14 cellular contexts compared by ENCODE assay signal in the genomic region with DNA sequence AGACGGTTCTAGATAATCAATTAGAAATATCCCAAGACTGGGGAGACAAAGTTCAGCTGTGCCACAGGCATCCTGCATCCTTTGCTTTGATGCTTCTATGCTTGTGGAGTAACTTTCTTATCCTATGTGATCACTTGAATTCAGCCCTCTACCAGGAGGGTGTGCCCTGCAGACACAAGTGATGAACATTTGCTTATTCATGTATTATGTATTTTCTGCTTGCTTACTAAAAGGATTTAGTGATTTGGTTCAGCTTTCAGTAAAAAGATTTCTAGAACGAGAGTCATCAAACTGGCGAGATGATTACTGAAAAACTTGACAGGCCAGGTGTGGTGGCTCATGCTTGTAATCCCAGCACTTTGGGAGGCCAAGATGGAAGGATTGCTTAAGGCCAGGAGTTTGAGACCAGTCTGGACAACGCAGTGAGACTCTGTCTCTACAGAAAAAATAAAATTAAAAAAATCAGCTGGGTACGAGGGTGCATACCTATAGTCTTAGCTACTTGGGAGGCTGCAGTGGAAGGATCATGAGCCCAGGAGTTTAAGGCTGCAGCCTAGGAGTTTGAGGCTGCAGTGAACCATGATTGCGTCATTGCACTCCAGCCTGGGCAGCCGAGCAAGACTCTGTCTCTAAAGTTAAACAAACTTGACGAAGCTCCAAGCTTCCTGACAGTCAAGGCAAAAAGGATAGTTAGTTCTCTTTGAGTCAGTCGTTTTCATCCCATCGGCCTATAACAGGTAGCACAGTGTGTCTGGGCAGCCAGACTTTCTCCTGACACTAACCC. TPM values are rescaled to one million over a fixed set of nuclear protein-coding genes. Genes with fewer than 3 reads are reported as not detected.
DNase-seq lines count a peak whose midpoint lies in the region; ATAC-seq and TF ChIP-seq lines count a peak whose summit lies in the region.
"Had no signal": no experiment of that assay in that cellular context is flagged by ENCODE, and none has a peak within 500 bp of the region (broad histone marks: within the 10 kb centered on the region; RNA-seq: fewer than 3 reads in every experiment).

No MANE protein-coding gene starts in this region.

- peak overlapping the region; percentile 98 for H3K27ac ChIP-seq in 22Rv1

- peaks cover 98% of the 10 kb centered on the region for H3K4me1 Mint-ChIP-seq in CD14-positive monocyte

- peaks cover 0 to 2% (median 2%) of the 10 kb centered on the region in 3 donors for H3K27me3 Mint-ChIP-seq in CD14-positive monocyte (ENCODE audit: low read depth in 3 of 3)

- peaks cover 37 to 52% of the 10 kb centered on the region in 2 donors for H3K36me3 Mint-ChIP-seq in CD14-positive monocyte

- ATAC-seq in SK-N-SH treated with all-trans-retinoic acid at 6 μM for 48 hours (no peak), GM18868 (IDR thresholded peaks at IDR 0.05; ENCODE audit: unreplicated experiment) (no peak)

- H3K27ac Mint-ChIP-seq in CD14-positive monocyte = peak overlapping the region; percentile 96 to 100 (median 99)

- H3K9me3 Mint-ChIP-seq in CD14-positive monocyte = no peaks in the 10 kb centered on the region

- H3K4me3 Mint-ChIP-seq in CD14-positive monocyte = peak overlapping the region in 1 of 2 donors; percentile 30

- TF ChIP-seq CTCF in 22Rv1 (IDR thresholded peaks at IDR 0.05) (no peak), CD14-positive monocyte (IDR thresholded peaks at IDR 0.05) (no peak), fibroblast of the aortic adventitia (IDR thresholded peaks at IDR 0.05; ENCODE audit: insufficient read depth, low read length) (no peak)

- intact Hi-C loops in CD14-positive monocyte (cut with micrococcal nuclease) = loop anchor here in 1 of 2 donors (5.0 kb wide), 1 partner anchor 105 kb away; no protein-coding TSS in a partner anchor

- no peak for DNase-seq in CD14-positive monocyte (ENCODE audit: low spot score)
- peak; percentile 56 for DNase-seq in fibroblast of the aortic adventitia (ENCODE audit: low read depth)
- DNase-seq in activated CD8-positive, alpha-beta memory T cell treated with anti-CD3 and anti-CD28 coated beads for 24 hours = no peak
- DNase-seq in effector CD8-positive, alpha-beta T cell (lab: John Stamatoyannopoulos, UW) = no peak
- DNase-seq in epidermal melanocyte (ENCODE audit: insufficient read length, low spot score) = no peak
- DNase-seq: activated CD4-positive, alpha-beta T cell treated with anti-CD3 and anti-CD28 coated beads, Interleukin-2, amount 50 U/mL, for 4 hours; head of caudate nucleus; kidney; NCI-H1417 treated with DMSO at 0.1 percent for 48 hours; stimulated activated CD4-positive, alpha-beta T cell treated with anti-CD3 and anti-CD28 coated beads, Interleukin-1b, Interleukin-23, amount 100 ng/mL, for 48 hours had no signal

- no peak overlapping the region for H3K4me3 ChIP-seq in fibroblast of the aortic adventitia (ENCODE audit: low read depth, low read length)
- H3K4me3 ChIP-seq: upper lobe of left lung had no signal

TF ChIP-seq in SK-N-SH treated with all-trans-retinoic acid at 6 μM for 48 hours, 23 proteins besides CTCF, POLR2A, EP300 and RAD21:
- TF ChIP-seq ZFP3 (CRISPR knock-in tag; IDR thresholded peaks at IDR 0.05) = 0 out of 2 replicates have a peak, but pooled peaks have one; percentile 19
- TF ChIP-seq, protein P1, sequence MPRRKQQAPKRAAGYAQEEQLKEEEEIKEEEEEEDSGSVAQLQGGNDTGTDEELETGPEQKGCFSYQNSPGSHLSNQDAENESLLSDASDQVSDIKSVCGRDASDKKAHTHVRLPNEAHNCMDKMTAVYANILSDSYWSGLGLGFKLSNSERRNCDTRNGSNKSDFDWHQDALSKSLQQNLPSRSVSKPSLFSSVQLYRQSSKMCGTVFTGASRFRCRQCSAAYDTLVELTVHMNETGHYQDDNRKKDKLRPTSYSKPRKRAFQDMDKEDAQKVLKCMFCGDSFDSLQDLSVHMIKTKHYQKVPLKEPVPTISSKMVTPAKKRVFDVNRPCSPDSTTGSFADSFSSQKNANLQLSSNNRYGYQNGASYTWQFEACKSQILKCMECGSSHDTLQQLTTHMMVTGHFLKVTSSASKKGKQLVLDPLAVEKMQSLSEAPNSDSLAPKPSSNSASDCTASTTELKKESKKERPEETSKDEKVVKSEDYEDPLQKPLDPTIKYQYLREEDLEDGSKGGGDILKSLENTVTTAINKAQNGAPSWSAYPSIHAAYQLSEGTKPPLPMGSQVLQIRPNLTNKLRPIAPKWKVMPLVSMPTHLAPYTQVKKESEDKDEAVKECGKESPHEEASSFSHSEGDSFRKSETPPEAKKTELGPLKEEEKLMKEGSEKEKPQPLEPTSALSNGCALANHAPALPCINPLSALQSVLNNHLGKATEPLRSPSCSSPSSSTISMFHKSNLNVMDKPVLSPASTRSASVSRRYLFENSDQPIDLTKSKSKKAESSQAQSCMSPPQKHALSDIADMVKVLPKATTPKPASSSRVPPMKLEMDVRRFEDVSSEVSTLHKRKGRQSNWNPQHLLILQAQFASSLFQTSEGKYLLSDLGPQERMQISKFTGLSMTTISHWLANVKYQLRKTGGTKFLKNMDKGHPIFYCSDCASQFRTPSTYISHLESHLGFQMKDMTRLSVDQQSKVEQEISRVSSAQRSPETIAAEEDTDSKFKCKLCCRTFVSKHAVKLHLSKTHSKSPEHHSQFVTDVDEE (CRISPR knock-in tag; IDR thresholded peaks at IDR 0.05) = no peak

RNA-seq across cellular contexts. Expression of a gene that starts 13.3 kb away (rescaled TPM):
- 10 to 100 TPM; 20.3 to 29.8 TPM for polyA plus RNA-seq in CD14-positive monocyte
- total RNA-seq in fibroblast of the aortic adventitia (ENCODE audit: low replicate concordance) = 20.0 and 35.4 TPM in 2 replicates
